1 cellular context compared by ENCODE assay signal in genomic region chr1:203512830-203513578, GRCh38.
TF ChIP-seq lines count a peak whose summit lies in the region.

No MANE protein-coding gene starts in this region.

TF ChIP-seq in K562, 482 proteins besides CTCF, POLR2A, EP300 and RAD21 (continued from another document):
- TF ChIP-seq E2F6 (IDR thresholded peaks at IDR 0.05; ENCODE audit: borderline replicate concordance in 1 of 2, extremely low read depth in 1 of 2, insufficient read depth in 1 of 2, insufficient read length in 1 of 2, low read depth in 1 of 2, low read length in 1 of 2, poor library complexity in 1 of 2, severe bottlenecking in 1 of 2) (peak in 1 of 2 experiments; percentile 76), SIN3A (IDR thresholded peaks at IDR 0.05; ENCODE audit: borderline replicate concordance in 2 of 2, control insufficient read depth in 1 of 2, low read depth in 2 of 2, low read length in 2 of 2) (no peak), JUN (IDR thresholded peaks at IDR 0.05; ENCODE audit: borderline replicate concordance, low read depth, low read length) (0 out of 2 replicates have a peak, but pooled peaks have one; percentile 11), JUN (CRISPR knock-in tag; IDR thresholded peaks at IDR 0.05; ENCODE audit: borderline replicate concordance) (no peak), HLTF (IDR thresholded peaks at IDR 0.05) (no peak), BHLHE40 (IDR thresholded peaks at IDR 0.05; ENCODE audit: low read length) (peak; percentile 47; the same call in 1 of the 2 replicates), RBM39 (optimal IDR thresholded peaks at IDR 0.05; ENCODE audit: low read depth, low read length) (no peak), PHTF2 (CRISPR knock-in tag; IDR thresholded peaks at IDR 0.05) (no peak), RBM22 (IDR thresholded peaks at IDR 0.05; ENCODE audit: low read depth, low read length, poor library complexity, severe bottlenecking) (no peak), RBM17 (IDR thresholded peaks at IDR 0.05; ENCODE audit: borderline replicate concordance, low read depth, low read length) (no peak), REST (CRISPR knock-in tag; IDR thresholded peaks at IDR 0.05; ENCODE audit: low read depth) (no peak), ATF3 (IDR thresholded peaks at IDR 0.05) (0 out of 2 replicates have a peak, but pooled peaks have one; percentile 13), ATF3 (CRISPR knock-in tag; conservative IDR thresholded peaks at IDR 0.05) (no peak)
